Comparison of ENCODE assay signal across 2 cellular contexts in genomic region chr1:108742268-108742667, GRCh38.
TF ChIP-seq lines count a peak whose summit lies in the region.

No MANE protein-coding gene starts in this region.

TF ChIP-seq in IMR-90, 13 proteins besides CTCF, POLR2A, EP300 and RAD21:
- no peak for TF ChIP-seq SMC3 (IDR thresholded peaks at IDR 0.05; ENCODE audit: low read depth, low read length)
- TF ChIP-seq ELK1 (IDR thresholded peaks at IDR 0.05; ENCODE audit: borderline replicate concordance, low read depth, low read length) = no peak
- no peak for TF ChIP-seq MAZ (IDR thresholded peaks at IDR 0.05; ENCODE audit: borderline replicate concordance, low read depth, low read length)
- TF ChIP-seq FOS (IDR thresholded peaks at IDR 0.05; ENCODE audit: low read depth, low read length) = no peak
- TF ChIP-seq RFX5 (IDR thresholded peaks at IDR 0.05; ENCODE audit: low read depth, low read length) = no peak
- no peak for TF ChIP-seq BHLHE40 (IDR thresholded peaks at IDR 0.05; ENCODE audit: low read depth, low read length)
- TF ChIP-seq CEBPB (IDR thresholded peaks at IDR 0.05; ENCODE audit: low read depth, low read length) = no peak
- no peak for TF ChIP-seq NFE2L2 (IDR thresholded peaks at IDR 0.05; ENCODE audit: low read depth, low read length)
- TF ChIP-seq RCOR1 (IDR thresholded peaks at IDR 0.05; ENCODE audit: insufficient replicate concordance, low read length) = no peak
- no peak for TF ChIP-seq MXI1 (IDR thresholded peaks at IDR 0.05; ENCODE audit: borderline replicate concordance, low read depth, low read length)
- TF ChIP-seq MAFK (IDR thresholded peaks at IDR 0.05; ENCODE audit: low read depth, low read length) = no peak
- TF ChIP-seq CHD1 (IDR thresholded peaks at IDR 0.05; ENCODE audit: low read depth, low read length) = no peak
- no peak for TF ChIP-seq USF2 (IDR thresholded peaks at IDR 0.05; ENCODE audit: low read depth, low read length)

TF ChIP-seq in SK-N-SH, 30 proteins besides CTCF, POLR2A, EP300 and RAD21:
- no peak for TF ChIP-seq FOXM1 (IDR thresholded peaks at IDR 0.05; ENCODE audit: low read depth)
- no peak for TF ChIP-seq ZBTB33 (IDR thresholded peaks at IDR 0.05; ENCODE audit: borderline replicate concordance, low read depth)
- no peak for TF ChIP-seq RXRA (IDR thresholded peaks at IDR 0.05; ENCODE audit: borderline replicate concordance, low read depth)
- no peak for TF ChIP-seq EZH2phosphoT487 (IDR thresholded peaks at IDR 0.05; ENCODE audit: borderline replicate concordance, low read depth)
- TF ChIP-seq JUND (IDR thresholded peaks at IDR 0.05) = no peak
- no peak for TF ChIP-seq USF1 (IDR thresholded peaks at IDR 0.05; ENCODE audit: borderline replicate concordance, low read depth)
